ENCODE assay signal across 8 cellular contexts in genomic region chr22:36528336-36528735, GRCh38. TPM values are rescaled to one million over a fixed set of nuclear protein-coding genes. Genes with fewer than 3 reads are reported as not detected.
DNase-seq lines count a peak whose midpoint lies in the region; ATAC-seq and TF ChIP-seq lines count a peak whose summit lies in the region.

No MANE protein-coding gene starts in this region.

- peak overlapping the region; percentile 87 for H3K4me3 Mint-ChIP-seq in chondrocyte (ENCODE audit: unreplicated experiment)
- peak overlapping the region; percentile 95 for H3K4me3 Mint-ChIP-seq in mesothelial cell of epicardium

- peak overlapping the region; percentile 58 to 91 for H3K4me3 ChIP-seq in vagina

- intact Hi-C loops in vagina (cut with DNase I) = no loop called here

- H3K27me3 Mint-ChIP-seq in chondrocyte (ENCODE audit: low read depth) (no peaks in the 10 kb centered on the region), mesothelial cell of epicardium (ENCODE audit: low read depth) (no peaks in the 10 kb centered on the region)

- no peaks in the 10 kb centered on the region for H3K27me3 ChIP-seq in vagina

- no peak for ATAC-seq in GM18867 (IDR thresholded peaks at IDR 0.05; ENCODE audit: unreplicated experiment)

- no peak for TF ChIP-seq CTCF in chondrocyte (IDR thresholded peaks at IDR 0.05)
- no peak for TF ChIP-seq CTCF in mesothelial cell of epicardium (IDR thresholded peaks at IDR 0.05; ENCODE audit: unreplicated experiment)
- no peak for TF ChIP-seq CTCF in vagina (IDR thresholded peaks at IDR 0.05)

- H3K9me3 ChIP-seq in vagina = no peaks in the 10 kb centered on the region

- H3K27ac Mint-ChIP-seq in chondrocyte (ENCODE audit: unreplicated experiment) (peak overlapping the region; percentile 95), mesothelial cell of epicardium (peak overlapping the region; percentile 98)

- H3K4me1 Mint-ChIP-seq in chondrocyte (ENCODE audit: low read depth) = peaks cover 27% of the 10 kb centered on the region
- peaks cover 15% of the 10 kb centered on the region for H3K4me1 Mint-ChIP-seq in mesothelial cell of epicardium

- peak; percentile 27 for DNase-seq in COLO668 (lab: John Stamatoyannopoulos, UW; ENCODE audit: unreplicated experiment)
- peak; percentile 34 for DNase-seq in NCI-H69 (lab: John Stamatoyannopoulos, UW)
- no peak for DNase-seq in chondrocyte (ENCODE audit: low spot score)
- DNase-seq in mesothelial cell of epicardium (ENCODE audit: low spot score in 2 of 2, unreplicated experiment in 2 of 2) = no peak
- DNase-seq in vagina (ENCODE audit: extremely low spot score in 2 of 2) = no peak
- DNase-seq in islet precursor cell = no peak
- DNase-seq in putamen (ENCODE audit: low spot score) = no peak

- H3K36me3 Mint-ChIP-seq in chondrocyte (ENCODE audit: low read depth) = peaks cover 23% of the 10 kb centered on the region
- peaks cover 31% of the 10 kb centered on the region for H3K36me3 Mint-ChIP-seq in mesothelial cell of epicardium

- H3K9me3 Mint-ChIP-seq in chondrocyte (ENCODE audit: low read depth) = no peaks in the 10 kb centered on the region
- H3K9me3 Mint-ChIP-seq in mesothelial cell of epicardium = peaks cover 3% of the 10 kb centered on the region

- peak overlapping the region; percentile 90 for H3K27ac ChIP-seq in vagina

- peaks cover 0 to 29% of the 10 kb centered on the region in 2 donors for H3K36me3 ChIP-seq in vagina

- peaks cover 23% of the 10 kb centered on the region for H3K4me1 ChIP-seq in vagina

- no peak for TF ChIP-seq POLR2A in vagina (IDR thresholded peaks at IDR 0.05)

RNA-seq across cellular contexts. Expression of gene EIF3D, which starts 0.6 kb away (rescaled TPM):
- total RNA-seq in chondrocyte (80.5 to 97.8 TPM (median 96.1 TPM) in 3 replicates), mesothelial cell of epicardium (194 to 204 TPM (median 197 TPM) in 3 replicates), vagina (266 TPM)

RNA-seq across cellular contexts. Expression of gene FOXRED2, which starts 21.5 kb away (rescaled TPM):
- total RNA-seq in chondrocyte (21.0 to 23.1 TPM (median 23.0 TPM) in 3 replicates), mesothelial cell of epicardium (39.8 to 43.9 TPM (median 39.9 TPM) in 3 replicates), vagina (3.7 TPM)

RNA-seq across cellular contexts. Expression of gene TXN2, which starts 46.9 kb away (rescaled TPM):
- total RNA-seq in chondrocyte (45.7 to 54.9 TPM (median 48.5 TPM) in 3 replicates), mesothelial cell of epicardium (54.9 to 64.1 TPM (median 59.1 TPM) in 3 replicates), vagina (46.9 TPM)

Comparison
In these comparisons a context has a peak if more than half of its experiments do, and no peak if none do; other contexts are left out.
1. DNase-seq: peak in COLO668 (single experiment) and NCI-H69 (single experiment); none in chondrocyte (single experiment), mesothelial cell of epicardium (0 of 2), vagina (0 of 2), islet precursor cell (single experiment) and putamen (single experiment).